In genomic region chr4:167897116-167897515, GRCh38 we compare ENCODE assay signal across 1 cellular context.
TF ChIP-seq lines count a peak whose summit lies in the region.

No MANE protein-coding gene starts in this region.

TF ChIP-seq in WTC11, 78 proteins besides CTCF, POLR2A, EP300 and RAD21 (continued from another document):
- TF ChIP-seq, protein P1, sequence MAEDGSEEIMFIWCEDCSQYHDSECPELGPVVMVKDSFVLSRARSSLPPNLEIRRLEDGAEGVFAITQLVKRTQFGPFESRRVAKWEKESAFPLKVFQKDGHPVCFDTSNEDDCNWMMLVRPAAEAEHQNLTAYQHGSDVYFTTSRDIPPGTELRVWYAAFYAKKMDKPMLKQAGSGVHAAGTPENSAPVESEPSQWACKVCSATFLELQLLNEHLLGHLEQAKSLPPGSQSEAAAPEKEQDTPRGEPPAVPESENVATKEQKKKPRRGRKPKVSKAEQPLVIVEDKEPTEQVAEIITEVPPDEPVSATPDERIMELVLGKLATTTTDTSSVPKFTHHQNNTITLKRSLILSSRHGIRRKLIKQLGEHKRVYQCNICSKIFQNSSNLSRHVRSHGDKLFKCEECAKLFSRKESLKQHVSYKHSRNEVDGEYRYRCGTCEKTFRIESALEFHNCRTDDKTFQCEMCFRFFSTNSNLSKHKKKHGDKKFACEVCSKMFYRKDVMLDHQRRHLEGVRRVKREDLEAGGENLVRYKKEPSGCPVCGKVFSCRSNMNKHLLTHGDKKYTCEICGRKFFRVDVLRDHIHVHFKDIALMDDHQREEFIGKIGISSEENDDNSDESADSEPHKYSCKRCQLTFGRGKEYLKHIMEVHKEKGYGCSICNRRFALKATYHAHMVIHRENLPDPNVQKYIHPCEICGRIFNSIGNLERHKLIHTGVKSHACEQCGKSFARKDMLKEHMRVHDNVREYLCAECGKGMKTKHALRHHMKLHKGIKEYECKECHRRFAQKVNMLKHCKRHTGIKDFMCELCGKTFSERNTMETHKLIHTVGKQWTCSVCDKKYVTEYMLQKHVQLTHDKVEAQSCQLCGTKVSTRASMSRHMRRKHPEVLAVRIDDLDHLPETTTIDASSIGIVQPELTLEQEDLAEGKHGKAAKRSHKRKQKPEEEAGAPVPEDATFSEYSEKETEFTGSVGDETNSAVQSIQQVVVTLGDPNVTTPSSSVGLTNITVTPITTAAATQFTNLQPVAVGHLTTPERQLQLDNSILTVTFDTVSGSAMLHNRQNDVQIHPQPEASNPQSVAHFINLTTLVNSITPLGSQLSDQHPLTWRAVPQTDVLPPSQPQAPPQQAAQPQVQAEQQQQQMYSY (CRISPR knock-in tag; IDR thresholded peaks at IDR 0.05): no peak
- TF ChIP-seq USF2 (CRISPR knock-in tag; IDR thresholded peaks at IDR 0.05): no peak
